Comparison of ENCODE assay signal across 7 cellular contexts in the genomic region with DNA sequence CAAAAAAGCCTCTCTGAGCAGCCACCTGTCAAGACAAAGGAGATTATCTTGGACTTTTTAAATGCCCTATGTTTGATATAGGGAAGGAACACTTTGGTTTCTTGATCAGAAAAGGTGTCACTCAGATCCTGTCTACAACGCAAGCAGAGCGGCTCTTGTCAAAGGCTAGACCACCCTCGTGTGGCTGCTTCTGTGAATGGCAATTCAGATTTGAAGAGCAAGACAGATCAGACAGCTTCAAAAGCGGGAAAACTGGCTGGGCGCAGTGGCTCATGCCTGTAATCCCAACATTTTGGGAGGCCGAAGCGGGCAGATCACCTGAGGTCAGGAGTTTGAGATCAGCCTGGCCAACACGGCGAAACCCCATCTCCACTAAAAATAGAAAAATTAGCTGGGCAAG.
DNase-seq lines count a peak whose midpoint lies in the region; ATAC-seq and TF ChIP-seq lines count a peak whose summit lies in the region.

No MANE protein-coding gene starts in this region.

- no peaks in the 10 kb centered on the region for H3K4me1 ChIP-seq in DOHH2 (ENCODE audit: control insufficient read depth, low read length)

- no peak overlapping the region for H3K4me3 Mint-ChIP-seq in stimulated activated effector memory CD8-positive, alpha-beta T cell treated with anti-CD3 and anti-CD28 coated beads, Interleukin-12 subunit alpha, Interleukin-12 subunit beta, amount 100 ng/mL, for 72 hours

- H3K9me3 ChIP-seq in DOHH2 (ENCODE audit: control insufficient read depth, insufficient read depth, low read length): no peaks in the 10 kb centered on the region

- DNase-seq in HEK293T (ENCODE audit: extremely low spot score): peak; percentile 64
- peak; percentile 20 to 78 for DNase-seq in NCI-H526 (lab: John Stamatoyannopoulos, UW)
- DNase-seq in astrocyte of the cerebellum (ENCODE audit: low read depth): peak; percentile 53
- DNase-seq in hippocampal formation (lab: John Stamatoyannopoulos, UW): peak; percentile 35 to 72
- DNase-seq in stimulated activated effector memory CD8-positive, alpha-beta T cell treated with anti-CD3 and anti-CD28 coated beads, Interleukin-12 subunit alpha, Interleukin-12 subunit beta, amount 100 ng/mL, for 72 hours (ENCODE audit: low spot score in 2 of 2): no peak

- POLR2A ChIA-PET in HEK293T (lab: Yijun Ruan, JAX): interaction anchor here (1.9 to 3.7 kb wide), 3 partner anchors 10 to 649 kb away, joined by 6 to 39 read pairs (median 11); partner anchors contain the start of gene NXT1

- no peaks in the 10 kb centered on the region for H3K4me1 Mint-ChIP-seq in stimulated activated effector memory CD8-positive, alpha-beta T cell treated with anti-CD3 and anti-CD28 coated beads, Interleukin-12 subunit alpha, Interleukin-12 subunit beta, amount 100 ng/mL, for 72 hours

- no peak overlapping the region for H3K27ac ChIP-seq in DOHH2 (ENCODE audit: low read depth, low read length)

- H3K4me2 ChIP-seq in DOHH2 (ENCODE audit: low read length): no peak overlapping the region

- H3K79me2 ChIP-seq in DOHH2 (ENCODE audit: control insufficient read depth, low read length): no peaks in the 10 kb centered on the region

- ATAC-seq in stimulated activated effector memory CD8-positive, alpha-beta T cell treated with anti-CD3 and anti-CD28 coated beads, Interleukin-12 subunit alpha, Interleukin-12 subunit beta, amount 100 ng/mL, for 72 hours: peak; percentile 44
- no peak for ATAC-seq in GM19035 (IDR thresholded peaks at IDR 0.05; ENCODE audit: unreplicated experiment)

- H3K4me3 ChIP-seq in DOHH2 (ENCODE audit: low read length): no peak overlapping the region
- no peak overlapping the region for H3K4me3 ChIP-seq in astrocyte of the cerebellum (ENCODE audit: low read depth, low read length)

- TF ChIP-seq CTCF in DOHH2 (IDR thresholded peaks at IDR 0.05; ENCODE audit: low read depth, low read length, poor library complexity, severe bottlenecking): peak; percentile 48
- TF ChIP-seq CTCF in astrocyte of the cerebellum (IDR thresholded peaks at IDR 0.05; ENCODE audit: low read depth, low read length, missing control alignments): peak; percentile 67

- no peaks in the 10 kb centered on the region for H3K27me3 ChIP-seq in DOHH2 (ENCODE audit: control insufficient read depth, low read length)

- in situ Hi-C loops in astrocyte of the cerebellum (cut with HindIII; ENCODE audit: low sequenced_read_pairs): loop anchor here (5.0 kb wide), 1 partner anchor 648 kb away; no protein-coding TSS in a partner anchor

- no peaks in the 10 kb centered on the region for H4K20me1 ChIP-seq in DOHH2 (ENCODE audit: control insufficient read depth, insufficient read depth, low read depth, low read length)

- no peaks in the 10 kb centered on the region for H3F3A ChIP-seq in DOHH2 (ENCODE audit: control insufficient read depth, insufficient read depth)

- CTCF ChIA-PET in HEK293T (lab: Yijun Ruan, JAX): interaction anchor here (0.6 to 3.7 kb wide), 9 partner anchors 9 to 649 kb away, joined by 3 to 24 read pairs (median 3); partner anchors contain the start of genes NXT1 and THBD

- no peaks in the 10 kb centered on the region for H3K9me3 Mint-ChIP-seq in stimulated activated effector memory CD8-positive, alpha-beta T cell treated with anti-CD3 and anti-CD28 coated beads, Interleukin-12 subunit alpha, Interleukin-12 subunit beta, amount 100 ng/mL, for 72 hours

- H3K36me3 ChIP-seq in DOHH2 (ENCODE audit: control insufficient read depth, low read length): no peaks in the 10 kb centered on the region

- H3K27ac Mint-ChIP-seq in stimulated activated effector memory CD8-positive, alpha-beta T cell treated with anti-CD3 and anti-CD28 coated beads, Interleukin-12 subunit alpha, Interleukin-12 subunit beta, amount 100 ng/mL, for 72 hours: no peak overlapping the region

- H3K36me3 Mint-ChIP-seq in stimulated activated effector memory CD8-positive, alpha-beta T cell treated with anti-CD3 and anti-CD28 coated beads, Interleukin-12 subunit alpha, Interleukin-12 subunit beta, amount 100 ng/mL, for 72 hours: no peaks in the 10 kb centered on the region

- H3K9me2 ChIP-seq in DOHH2 (replicated peaks; ENCODE audit: control insufficient read depth, low read length): no peaks in the 10 kb centered on the region

TF ChIP-seq in HEK293T, 16 proteins besides CTCF, POLR2A, EP300 and RAD21:
- TF ChIP-seq L3MBTL2 (conservative IDR thresholded peaks at IDR 0.05) (peak; percentile 61), BHLHE40 (IDR thresholded peaks at IDR 0.05; ENCODE audit: borderline replicate concordance) (no peak)
- TF ChIP-seq, protein P1, sequence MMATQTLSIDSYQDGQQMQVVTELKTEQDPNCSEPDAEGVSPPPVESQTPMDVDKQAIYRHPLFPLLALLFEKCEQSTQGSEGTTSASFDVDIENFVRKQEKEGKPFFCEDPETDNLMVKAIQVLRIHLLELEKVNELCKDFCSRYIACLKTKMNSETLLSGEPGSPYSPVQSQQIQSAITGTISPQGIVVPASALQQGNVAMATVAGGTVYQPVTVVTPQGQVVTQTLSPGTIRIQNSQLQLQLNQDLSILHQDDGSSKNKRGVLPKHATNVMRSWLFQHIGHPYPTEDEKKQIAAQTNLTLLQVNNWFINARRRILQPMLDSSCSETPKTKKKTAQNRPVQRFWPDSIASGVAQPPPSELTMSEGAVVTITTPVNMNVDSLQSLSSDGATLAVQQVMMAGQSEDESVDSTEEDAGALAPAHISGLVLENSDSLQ (IDR thresholded peaks at IDR 0.05): peak; percentile 78

Comparison
In these comparisons a context has a peak if more than half of its experiments do, and no peak if none do; other contexts are left out.
1. DNase-seq: peak in HEK293T (single experiment), NCI-H526 (2 of 2), astrocyte of the cerebellum (single experiment) and hippocampal formation (2 of 2); none in stimulated activated effector memory CD8-positive, alpha-beta T cell treated with anti-CD3 and anti-CD28 coated beads, Interleukin-12 subunit alpha, Interleukin-12 subunit beta, amount 100 ng/mL, for 72 hours (0 of 2).